Comparison of ENCODE assay signal across 1 cellular context in genomic region chr22:27962268-27963191, GRCh38.
A peak's percentile ranks its signal among the peaks of the same experiment; 100 is the strongest.
TF ChIP-seq lines count a peak whose summit lies in the region.

No MANE protein-coding gene starts in this region.

TF ChIP-seq in HEK293, 187 proteins besides CTCF, POLR2A, EP300 and RAD21 (continued from another document):
- TF ChIP-seq ZNF692 (tag by site-specific recombination; IDR thresholded peaks at IDR 0.05) (peak; percentile 93), ZNF571 (tag by site-specific recombination; IDR thresholded peaks at IDR 0.05) (no peak), SCRT2 (tag by site-specific recombination; IDR thresholded peaks at IDR 0.05) (peak; percentile 92), ZNF175 (tag by site-specific recombination; IDR thresholded peaks at IDR 0.05) (no peak), ZNF488 (tag by site-specific recombination; IDR thresholded peaks at IDR 0.05) (no peak), GLI2 (tag by site-specific recombination; IDR thresholded peaks at IDR 0.05; ENCODE audit: borderline replicate concordance, low read depth) (peak; percentile 34; the same call in 1 of the 2 replicates), GLIS1 (tag by site-specific recombination; IDR thresholded peaks at IDR 0.05) (peak; percentile 67), ZBTB8A (tag by site-specific recombination; IDR thresholded peaks at IDR 0.05) (0 out of 2 replicates have a peak, but pooled peaks have one; percentile 19), PRDM6 (tag by site-specific recombination; IDR thresholded peaks at IDR 0.05) (peak; percentile 98), ZBTB7A (tag by site-specific recombination; IDR thresholded peaks at IDR 0.05; ENCODE audit: low read depth) (no peak), ZNF600 (tag by site-specific recombination; IDR thresholded peaks at IDR 0.05) (no peak), ZNF701 (tag by site-specific recombination; IDR thresholded peaks at IDR 0.05) (no peak), ZNF366 (tag by site-specific recombination; conservative IDR thresholded peaks at IDR 0.05) (peak; percentile 63), ZNF398 (tag by site-specific recombination; IDR thresholded peaks at IDR 0.05) (no peak), FEZF1 (tag by site-specific recombination; IDR thresholded peaks at IDR 0.05) (peak; percentile 73), ZEB2 (tag by site-specific recombination; IDR thresholded peaks at IDR 0.05) (0 out of 2 replicates have a peak, but pooled peaks have one; percentile 18), ZNF350 (tag by site-specific recombination; IDR thresholded peaks at IDR 0.05) (no peak), SP2 (tag by site-specific recombination; IDR thresholded peaks at IDR 0.05) (no peak), ELK4 (IDR thresholded peaks at IDR 0.05; ENCODE audit: borderline replicate concordance, low read depth, low read length) (no peak), OSR2 (tag by site-specific recombination; IDR thresholded peaks at IDR 0.05) (peak; percentile 73), ZSCAN4 (tag by site-specific recombination; IDR thresholded peaks at IDR 0.05) (no peak)
